Comparison of ENCODE assay signal across 11 cellular contexts in the genomic region with DNA sequence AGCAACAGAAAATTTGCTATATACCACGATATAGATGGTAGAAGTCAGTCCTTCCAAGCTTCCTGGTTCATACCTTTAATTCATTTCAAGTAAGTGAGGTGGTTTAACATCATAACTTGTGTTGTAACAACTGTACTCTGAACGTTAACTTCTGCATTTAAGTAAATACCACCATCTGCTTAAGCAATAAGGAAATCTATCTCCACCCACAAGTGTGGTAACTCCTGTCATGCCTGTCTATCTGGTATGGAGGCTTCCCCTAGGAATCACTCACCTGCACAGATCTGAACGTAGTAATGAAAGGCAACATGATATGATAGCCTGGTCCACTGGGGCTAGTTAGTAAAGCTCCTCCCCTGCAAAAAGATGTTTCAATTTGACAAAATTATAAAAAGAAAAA. TPM values are rescaled to one million over a fixed set of nuclear protein-coding genes. Genes with fewer than 3 reads are reported as not detected.
A peak's percentile ranks its signal among the peaks of the same experiment; 100 is the strongest.
DNase-seq lines count a peak whose midpoint lies in the region; ATAC-seq, FAIRE-seq and TF ChIP-seq lines count a peak whose summit lies in the region.
"Had no signal": no experiment of that assay in that cellular context is flagged by ENCODE, and none has a peak within 500 bp of the region (broad histone marks: within the 10 kb centered on the region; RNA-seq: fewer than 3 reads in every experiment).

No MANE protein-coding gene starts in this region.

- H3K36me3 ChIP-seq in keratinocyte (ENCODE audit: control insufficient read depth in 2 of 2, extremely low read depth in 1 of 2, insufficient read depth in 2 of 2, low read length in 2 of 2): peaks cover 0 to 11% of the 10 kb centered on the region in 2 experiments
- peaks cover 50% of the 10 kb centered on the region for H3K36me3 ChIP-seq in endodermal cell (ENCODE audit: control insufficient read depth, insufficient read depth, low read length)
- H3K36me3 ChIP-seq: uterus had no signal

- H3K79me2 ChIP-seq in keratinocyte (ENCODE audit: control insufficient read depth, insufficient read depth, low read length): peaks cover 34% of the 10 kb centered on the region

- H3K27ac Mint-ChIP-seq in T-helper 17 cell: peak overlapping the region; percentile 93
- H3K27ac Mint-ChIP-seq in endodermal cell: no peak overlapping the region

- no peaks in the 10 kb centered on the region for H4K20me1 ChIP-seq in keratinocyte (ENCODE audit: control insufficient read depth, extremely low read depth, insufficient read depth, low read length)

- dilution Hi-C loops in keratinocyte (cut with MboI; ENCODE audit: extremely low pct_ligation_motif_present, low sequenced_read_pairs): no loop called here

- H3K9me3 Mint-ChIP-seq in endodermal cell: no peaks in the 10 kb centered on the region

- H3K4me3 ChIP-seq in keratinocyte (ENCODE audit: control insufficient read depth in 2 of 3, extremely low read depth in 1 of 3, insufficient read depth in 2 of 3, low read depth in 1 of 3, low read length in 3 of 3) (no peak overlapping the region), endodermal cell (ENCODE audit: low read length) (no peak overlapping the region)
- H3K4me3 ChIP-seq: uterus had no signal

- no peaks in the 10 kb centered on the region for H3K9me1 ChIP-seq in keratinocyte (ENCODE audit: control insufficient read depth, extremely low read depth, insufficient read depth, low read length)

- WGBS in endodermal cell (ENCODE audit: insufficient coverage in 1 of 2, insufficient read length in 1 of 2), 2 experiments: 91 to 100% methylated on average over 2 to 3 of the region's 3 CpGs

- no peaks in the 10 kb centered on the region for H3K27me3 Mint-ChIP-seq in T-helper 17 cell
- H3K27me3 Mint-ChIP-seq in endodermal cell (ENCODE audit: insufficient read depth): no peaks in the 10 kb centered on the region

- peak overlapping the region; percentile 91 for H3K4me2 ChIP-seq in keratinocyte (ENCODE audit: control insufficient read depth, extremely low read depth, insufficient read depth, low read depth, low read length)

- H3K36me3 Mint-ChIP-seq in T-helper 17 cell (ENCODE audit: low read depth): peaks cover 6% of the 10 kb centered on the region
- peaks cover 28% of the 10 kb centered on the region for H3K36me3 Mint-ChIP-seq in endodermal cell (ENCODE audit: low read depth)

- H3K27me3 ChIP-seq in keratinocyte (ENCODE audit: control insufficient read depth, extremely low read depth, insufficient read depth, low read length) (no peaks in the 10 kb centered on the region), endodermal cell (ENCODE audit: control insufficient read depth, insufficient read depth, low read length, poor library complexity, severe bottlenecking) (no peaks in the 10 kb centered on the region)
- H3K27me3 ChIP-seq: uterus had no signal

- FAIRE-seq in keratinocyte (lab: Jason Lieb, UNC) (no peak), RCC 7860 (lab: Jason Lieb, UNC) (no peak)

- no peaks in the 10 kb centered on the region for H3K9me3 ChIP-seq in T-helper 17 cell (ENCODE audit: control insufficient read depth, low read length, poor library complexity, severe bottlenecking)
- no peaks in the 10 kb centered on the region for H3K9me3 ChIP-seq in keratinocyte (ENCODE audit: control insufficient read depth, low read depth, low read length)
- H3K9me3 ChIP-seq in endodermal cell (ENCODE audit: control insufficient read depth, low read length): no peaks in the 10 kb centered on the region
- H3K9me3 ChIP-seq: uterus had no signal

- H3K27ac ChIP-seq in keratinocyte (ENCODE audit: control insufficient read depth, insufficient read depth, low read length) (peak overlapping the region; percentile 97), endodermal cell (ENCODE audit: low read depth, low read length) (no peak overlapping the region)
- H3K27ac ChIP-seq: uterus had no signal

- TF ChIP-seq CTCF in keratinocyte (optimal IDR thresholded peaks at IDR 0.05 in 1 of 3, IDR thresholded peaks at IDR 0.05 in 1 of 3, conservative IDR thresholded peaks at IDR 0.05 in 1 of 3; ENCODE audit: extremely low read depth in 1 of 3, insufficient read depth in 2 of 3, low read length in 3 of 3): no peak
- no peak for TF ChIP-seq CTCF in endodermal cell (conservative IDR thresholded peaks at IDR 0.05)

- H3K4me1 ChIP-seq in keratinocyte (ENCODE audit: control insufficient read depth, extremely low read depth, insufficient read depth, low read length) (peaks cover 26% of the 10 kb centered on the region), endodermal cell (ENCODE audit: control insufficient read depth, insufficient read depth, low read length) (no peaks in the 10 kb centered on the region)

- DNase-seq in AML-193 (lab: John Stamatoyannopoulos, UW) (peak; percentile 90 to 97), KG1 (lab: John Stamatoyannopoulos, UW) (peak; percentile 12), T-helper 17 cell (no peak), keratinocyte (ENCODE audit: low read depth, low spot score) (no peak), RCC 7860 (ENCODE audit: low spot score) (no peak), endodermal cell (no peak)
- DNase-seq in effector CD4-positive, alpha-beta T cell: no peak
- DNase-seq: activated CD8-positive, alpha-beta T cell treated with anti-CD3 and anti-CD28 coated beads, Interleukin-2, amount 10 ng/mL, durations not matched to agents 7 days and 5 days; stimulated activated CD4-positive, alpha-beta T cell treated with anti-CD3 and anti-CD28 coated beads, Interleukin-1b, Interleukin-23, amount 100 ng/mL, for 48 hours; uterus had no signal

- H3K4me3 Mint-ChIP-seq in T-helper 17 cell: no peak overlapping the region
- no peak overlapping the region for H3K4me3 Mint-ChIP-seq in endodermal cell

- no peak overlapping the region for H3K9ac ChIP-seq in keratinocyte (ENCODE audit: control insufficient read depth, extremely low read depth, insufficient read depth, low read length)
- H3K9ac ChIP-seq in endodermal cell (ENCODE audit: extremely low read depth, low read length, poor library complexity, severe bottlenecking): no peak overlapping the region

- peaks cover 50% of the 10 kb centered on the region for H3K4me1 Mint-ChIP-seq in T-helper 17 cell
- H3K4me1 Mint-ChIP-seq in endodermal cell: peaks cover 13% of the 10 kb centered on the region

- ATAC-seq in T-helper 17 cell (no peak), HG03045 (IDR thresholded peaks at IDR 0.05; ENCODE audit: unreplicated experiment) (no peak)
- ATAC-seq: activated CD8-positive, alpha-beta T cell treated with anti-CD3 and anti-CD28 coated beads, Interleukin-2, amount 10 ng/mL, durations not matched to agents 7 days and 5 days had no signal

- H2AFZ ChIP-seq in keratinocyte (ENCODE audit: control insufficient read depth, low read length): no peak overlapping the region

RNA-seq across cellular contexts. Expression of gene ERLIN1, which starts 2.3 kb away (rescaled TPM):
- total RNA-seq in T-helper 17 cell: 1 to 10 TPM; 3.7 to 5.7 TPM
- polyA plus RNA-seq in keratinocyte: 26.0 to 49.2 TPM (median 45.6 TPM) in 3 replicates
- polyA plus RNA-seq in keratinocyte (2011; ENCODE audit: low read depth): 37.1 TPM
- 15.3 and 26.4 TPM in 2 replicates for polyA plus RNA-seq in keratinocyte (2011; cell fraction: cytosol; rRNA removed)
- 38.9 and 43.8 TPM in 2 replicates for polyA plus RNA-seq in keratinocyte (2011; cell fraction: nucleus; rRNA removed)
- 24.4 and 41.0 TPM in 2 replicates for polyA plus RNA-seq in keratinocyte (2012; ENCODE audit: low replicate concordance)
- 11.0 to 36.1 TPM (median 15.9 TPM) in 3 replicates for polyA minus RNA-seq in keratinocyte
- 14.2 TPM for polyA minus RNA-seq in keratinocyte (2011; cell fraction: cytosol; rRNA and poly(A)+ RNA removed)
- polyA minus RNA-seq in keratinocyte (2011; cell fraction: nucleus; rRNA and poly(A)+ RNA removed): 17.5 and 44.1 TPM in 2 replicates
- total RNA-seq in endodermal cell: 10 to 100 TPM; 35.0 to 42.6 TPM
- polyA plus RNA-seq in endodermal cell (2013, experiment 1 of 2): 41.8 TPM
- 42.3 TPM for polyA plus RNA-seq in endodermal cell (2013, experiment 2 of 2)

RNA-seq across cellular contexts. Expression of gene CHUK, which starts 45.9 kb away (rescaled TPM):
- total RNA-seq in T-helper 17 cell (10 to 100 TPM; 17.8 to 21.1 TPM), endodermal cell (10 to 100 TPM; 14.1 to 17.2 TPM)
- polyA plus RNA-seq in keratinocyte: 13.4 to 21.8 TPM (median 14.0 TPM) in 3 replicates
- polyA plus RNA-seq in keratinocyte (2011; ENCODE audit: low read depth): 20.7 TPM
- 11.2 and 21.6 TPM in 2 replicates for polyA plus RNA-seq in keratinocyte (2011; cell fraction: cytosol; rRNA removed)
- 11.8 and 17.0 TPM in 2 replicates for polyA plus RNA-seq in keratinocyte (2011; cell fraction: nucleus; rRNA removed)
- 12.4 and 17.2 TPM in 2 replicates for polyA plus RNA-seq in keratinocyte (2012; ENCODE audit: low replicate concordance)
- 1.6 to 19.9 TPM (median 8.9 TPM) in 3 replicates for polyA minus RNA-seq in keratinocyte
- polyA minus RNA-seq in keratinocyte (2011; cell fraction: cytosol; rRNA and poly(A)+ RNA removed): 6.9 TPM
- polyA minus RNA-seq in keratinocyte (2011; cell fraction: nucleus; rRNA and poly(A)+ RNA removed): 9.1 and 16.7 TPM in 2 replicates
- polyA plus RNA-seq in endodermal cell (2013, experiment 1 of 2): 21.1 TPM
- 20.7 TPM for polyA plus RNA-seq in endodermal cell (2013, experiment 2 of 2)

Comparison
In these comparisons a context has a peak if more than half of its experiments do, and no peak if none do; other contexts are left out.
1. DNase-seq: peak in AML-193 (2 of 2) and KG1 (single experiment); none in T-helper 17 cell (0 of 3), keratinocyte (single experiment), RCC 7860 (single experiment), endodermal cell (single experiment) and effector CD4-positive, alpha-beta T cell (single experiment).
2. RNA of gene ERLIN1, which starts 2.3 kb away (total RNA-seq): 35.0 to 42.6 TPM in endodermal cell; 3.7 to 5.7 TPM in T-helper 17 cell; every median in the first group is over 4 times any median in the second.